ENCODE assay signal across 8 cellular contexts in the genomic region with DNA sequence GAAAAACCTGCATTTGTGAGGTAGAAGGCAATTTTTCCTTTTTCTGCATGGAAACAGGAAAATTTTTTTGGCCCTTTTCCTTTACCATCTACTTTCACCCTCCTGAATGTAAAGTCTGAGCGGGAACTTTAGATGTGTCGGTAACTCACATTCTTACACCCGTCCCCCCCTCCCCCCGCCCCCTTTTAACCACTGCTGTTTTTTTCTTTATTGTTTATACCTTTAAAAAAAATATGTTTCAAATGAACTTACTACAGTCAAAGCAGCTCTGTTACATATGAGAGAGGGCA. TPM values are rescaled to one million over a fixed set of nuclear protein-coding genes. Genes with fewer than 3 reads are reported as not detected.
DNase-seq lines count a peak whose midpoint lies in the region; ATAC-seq, FAIRE-seq and TF ChIP-seq lines count a peak whose summit lies in the region.

No MANE protein-coding gene starts in this region.

- TF ChIP-seq POLR2A in A549 (IDR thresholded peaks at IDR 0.05; ENCODE audit: low read length): no peak

- intact Hi-C loops in mammary epithelial cell (cut with micrococcal nuclease): loop anchor here (1.0 to 5.0 kb wide), 5 partner anchors 46 to 267 kb away; no protein-coding TSS in a partner anchor

- H4K20me1 ChIP-seq in mammary epithelial cell (ENCODE audit: insufficient read depth, low read length): no peaks in the 10 kb centered on the region

- in situ Hi-C loops in mammary epithelial cell (cut with MboI; ENCODE audit: low sequenced_read_pairs in 2 of 2): loop anchor here (5.0 to 10.0 kb wide), 3 partner anchors 182 to 351 kb away; no protein-coding TSS in a partner anchor

- H3K4me1 ChIP-seq in A549 (peaks cover 54% of the 10 kb centered on the region), HEK293 (ENCODE audit: control insufficient read depth, insufficient read depth, low read length) (peaks cover 7% of the 10 kb centered on the region), mammary epithelial cell (ENCODE audit: insufficient read depth, low read length) (peaks cover 65% of the 10 kb centered on the region), muscle layer of colon (ENCODE audit: insufficient read depth, low read length) (peaks cover 33% of the 10 kb centered on the region)

- H3K4me2 ChIP-seq in A549 (peak overlapping the region; percentile 92), mammary epithelial cell (ENCODE audit: insufficient read depth, low read depth, low read length) (peak overlapping the region; percentile 90)

- H3K27ac ChIP-seq in A549 (peak overlapping the region; percentile 99), HEK293 (ENCODE audit: extremely low read depth, low read depth, low read length) (peak overlapping the region; percentile 98), mammary epithelial cell (ENCODE audit: insufficient read depth, low read depth, low read length) (peak overlapping the region; percentile 88), muscle layer of colon (ENCODE audit: low read depth, low read length) (peak overlapping the region; percentile 94)

- POLR2A ChIA-PET in A549 (lab: Yijun Ruan, JAX): interaction anchor here (0.5 to 6.3 kb wide), 17 partner anchors 23 to 460 kb away, joined by 3 to 48 read pairs (median 6); no protein-coding TSS in a partner anchor
- POLR2A ChIA-PET in HEK293 (lab: Yijun Ruan, JAX): interaction anchor here (0.6 to 9.5 kb wide), 15 partner anchors 18 to 414 kb away, joined by 3 to 145 read pairs (median 4); no protein-coding TSS in a partner anchor

- no peak for FAIRE-seq in A549 (lab: Jason Lieb, UNC)
- no peak for FAIRE-seq in D721Med (lab: Jason Lieb, UNC)

- no peak for TF ChIP-seq RAD21 in A549 (conservative IDR thresholded peaks at IDR 0.05 in 1 of 2, IDR thresholded peaks at IDR 0.05 in 1 of 2)

- H3K27me3 ChIP-seq in mammary epithelial cell (ENCODE audit: insufficient read depth, low read length): no peaks in the 10 kb centered on the region
- no peaks in the 10 kb centered on the region for H3K27me3 ChIP-seq in muscle layer of colon (ENCODE audit: control insufficient read depth in 1 of 2, insufficient read depth in 2 of 2, low read length in 2 of 2)

- no peak for ATAC-seq in A549

- H3K9ac ChIP-seq in mammary epithelial cell (ENCODE audit: insufficient read depth, low read length): peak overlapping the region; percentile 67
- H3K9ac ChIP-seq in muscle layer of colon (ENCODE audit: low read length): peak overlapping the region; percentile 62

- TF ChIP-seq CTCF in A549 (IDR thresholded peaks at IDR 0.05) (no peak), HEK293 (tag by site-specific recombination; IDR thresholded peaks at IDR 0.05) (no peak), mammary epithelial cell (conservative IDR thresholded peaks at IDR 0.05 in 1 of 2, IDR thresholded peaks at IDR 0.05 in 1 of 2; ENCODE audit: extremely low read depth in 1 of 2, insufficient read depth in 1 of 2, low read depth in 1 of 2, low read length in 2 of 2) (no peak), D721Med (IDR thresholded peaks at IDR 0.05; ENCODE audit: insufficient read depth, missing control alignments) (no peak)

- BruUV-seq in mammary epithelial cell (replicated peaks; lab: Mats Ljungman, UMichigan): no TSS peak

- H2AFZ ChIP-seq in mammary epithelial cell (ENCODE audit: low read depth, low read length): peak overlapping the region; percentile 53

- H3K36me3 ChIP-seq in HEK293 (ENCODE audit: control insufficient read depth in 2 of 2, insufficient read depth in 1 of 2, low read length in 2 of 2): peaks cover 5 to 26% of the 10 kb centered on the region in 2 experiments; a peak in 2 of 3 replicates
- peaks cover 6% of the 10 kb centered on the region for H3K36me3 ChIP-seq in mammary epithelial cell (ENCODE audit: insufficient read depth, low read length)
- no peaks in the 10 kb centered on the region for H3K36me3 ChIP-seq in muscle layer of colon (ENCODE audit: insufficient read depth, low read length)

- no peak for DNase-seq in A549 (ENCODE audit: low read depth in 1 of 2, low spot score in 1 of 2)
- DNase-seq in mammary epithelial cell: no peak
- no peak for DNase-seq in D721Med (ENCODE audit: insufficient read length, low spot score)
- no peak for DNase-seq in NCI-H1694 (lab: John Stamatoyannopoulos, UW)
- DNase-seq in NCI-H146 (lab: John Stamatoyannopoulos, UW): no peak
- no peak for DNase-seq in stimulated activated CD4-positive, alpha-beta T cell treated with anti-CD3 and anti-CD28 coated beads, Interleukin-4, amount 100 ng/mL, for 24 hours

- dilution Hi-C loops in mammary epithelial cell (cut with HindIII; ENCODE audit: low sequenced_read_pairs): loop anchor here (5.0 kb wide), 1 partner anchor 273 kb away; no protein-coding TSS in a partner anchor

- CTCF ChIA-PET in A549 (lab: Yijun Ruan, JAX): interaction anchor here (0.6 to 11.4 kb wide), 6 partner anchors 128 to 355 kb away, joined by 3 to 116 read pairs (median 15); no protein-coding TSS in a partner anchor
- CTCF ChIA-PET in HEK293 (lab: Yijun Ruan, JAX): interaction anchor here (0.7 to 5.1 kb wide), 2 partner anchors 181 to 406 kb away, joined by 3 to 21 read pairs; no protein-coding TSS in a partner anchor
- CTCF ChIA-PET in mammary epithelial cell (lab: Charles Lee; ENCODE audit: low non-redundant PET): interaction anchor here (0.7 kb wide), 1 partner anchor 354 kb away, joined by 36 read pairs; no protein-coding TSS in a partner anchor

- peak overlapping the region; percentile 51 for H3K4me3 ChIP-seq in A549
- H3K4me3 ChIP-seq in HEK293 (ENCODE audit: low read depth, low read length): peak overlapping the region; percentile 33
- peak overlapping the region; percentile 30 to 44 (median 35) for H3K4me3 ChIP-seq in mammary epithelial cell (replicated peaks in 1 of 3; ENCODE audit: insufficient read depth in 1 of 3, low read depth in 2 of 3, low read length in 3 of 3)
- peak overlapping the region; percentile 64 to 78 for H3K4me3 ChIP-seq in muscle layer of colon (ENCODE audit: low read depth in 1 of 2, low read length in 2 of 2)

- no peak for TF ChIP-seq EP300 in A549 (IDR thresholded peaks at IDR 0.05)

- H3K9me3 ChIP-seq in A549 (no peaks in the 10 kb centered on the region), HEK293 (ENCODE audit: control insufficient read depth, insufficient read depth, low read depth, low read length) (no peaks in the 10 kb centered on the region), mammary epithelial cell (replicated peaks; ENCODE audit: insufficient read depth, low read length) (no peaks in the 10 kb centered on the region), muscle layer of colon (ENCODE audit: low read length) (no peaks in the 10 kb centered on the region)

- peaks cover 20% of the 10 kb centered on the region for H3K79me2 ChIP-seq in mammary epithelial cell (ENCODE audit: insufficient read depth, low read length)

- 0% methylated on average over 4 of the region's 4 CpGs for WGBS in A549 (ENCODE audit: missing lambda C conversion rate)
- WGBS in mammary epithelial cell (ENCODE audit: low coverage, missing lambda C conversion rate): 0% methylated on average over 3 of the region's 4 CpGs

TF ChIP-seq in A549, 52 proteins besides CTCF, POLR2A, EP300 and RAD21 (continues in another document):
- no peak for TF ChIP-seq GATA3 (IDR thresholded peaks at IDR 0.05; ENCODE audit: borderline replicate concordance)
- TF ChIP-seq FOSL2 (IDR thresholded peaks at IDR 0.05): no peak
- no peak for TF ChIP-seq FOSL2 (CRISPR knock-in tag; IDR thresholded peaks at IDR 0.05)
- no peak for TF ChIP-seq NR3C1 (IDR thresholded peaks at IDR 0.05)
- no peak for TF ChIP-seq RFX5 (IDR thresholded peaks at IDR 0.05)
- no peak for TF ChIP-seq ESRRA (IDR thresholded peaks at IDR 0.05; ENCODE audit: borderline replicate concordance, low read length)
- TF ChIP-seq MAFK (IDR thresholded peaks at IDR 0.05; ENCODE audit: partially characterized antibody): no peak
- TF ChIP-seq ZNF302 (CRISPR knock-in tag; IDR thresholded peaks at IDR 0.05): no peak
- no peak for TF ChIP-seq RARB (CRISPR knock-in tag; IDR thresholded peaks at IDR 0.05)
- TF ChIP-seq RCOR1 (IDR thresholded peaks at IDR 0.05; ENCODE audit: low read depth, low read length): no peak
- TF ChIP-seq ZSCAN20 (CRISPR knock-in tag; IDR thresholded peaks at IDR 0.05): no peak
- TF ChIP-seq, protein P1, sequence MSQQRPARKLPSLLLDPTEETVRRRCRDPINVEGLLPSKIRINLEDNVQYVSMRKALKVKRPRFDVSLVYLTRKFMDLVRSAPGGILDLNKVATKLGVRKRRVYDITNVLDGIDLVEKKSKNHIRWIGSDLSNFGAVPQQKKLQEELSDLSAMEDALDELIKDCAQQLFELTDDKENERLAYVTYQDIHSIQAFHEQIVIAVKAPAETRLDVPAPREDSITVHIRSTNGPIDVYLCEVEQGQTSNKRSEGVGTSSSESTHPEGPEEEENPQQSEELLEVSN (IDR thresholded peaks at IDR 0.05; ENCODE audit: borderline replicate concordance, low read depth): no peak

TF ChIP-seq in HEK293, 187 proteins besides CTCF, POLR2A, EP300 and RAD21 (continues in another document):
- TF ChIP-seq ZNF776 (tag by site-specific recombination; IDR thresholded peaks at IDR 0.05; ENCODE audit: borderline replicate concordance) (no peak), ZNF423 (tag by site-specific recombination; IDR thresholded peaks at IDR 0.05) (no peak), ZNF624 (tag by site-specific recombination; IDR thresholded peaks at IDR 0.05) (no peak), HOXD13 (CRISPR knock-in tag; IDR thresholded peaks at IDR 0.05; ENCODE audit: borderline replicate concordance) (no peak), ZNF585B (tag by site-specific recombination; IDR thresholded peaks at IDR 0.05) (no peak), ZBTB48 (tag by site-specific recombination; IDR thresholded peaks at IDR 0.05) (no peak), KLF10 (tag by site-specific recombination; IDR thresholded peaks at IDR 0.05) (no peak), ZFP3 (tag by site-specific recombination; IDR thresholded peaks at IDR 0.05; ENCODE audit: low read depth) (no peak)
- TF ChIP-seq, protein P2, sequence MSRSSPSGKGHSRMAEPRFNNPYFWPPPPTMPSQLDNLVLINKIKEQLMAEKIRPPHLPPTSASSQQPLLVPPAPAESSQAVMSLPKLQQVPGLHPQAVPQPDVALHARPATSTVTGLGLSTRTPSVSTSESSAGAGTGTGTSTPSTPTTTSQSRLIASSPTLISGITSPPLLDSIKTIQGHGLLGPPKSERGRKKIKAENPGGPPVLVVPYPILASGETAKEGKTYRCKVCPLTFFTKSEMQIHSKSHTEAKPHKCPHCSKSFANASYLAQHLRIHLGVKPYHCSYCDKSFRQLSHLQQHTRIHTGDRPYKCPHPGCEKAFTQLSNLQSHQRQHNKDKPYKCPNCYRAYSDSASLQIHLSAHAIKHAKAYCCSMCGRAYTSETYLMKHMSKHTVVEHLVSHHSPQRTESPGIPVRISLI (tag by site-specific recombination; IDR thresholded peaks at IDR 0.05): peak; percentile 62

RNA-seq across cellular contexts. Expression of a gene that starts 0.5 kb away (rescaled TPM):
- 34.5 and 66.6 TPM in 2 replicates for polyA plus RNA-seq in A549 (2011; rRNA removed)
- polyA plus RNA-seq in A549 (2012; cell fraction: cytosol; rRNA removed): 65.0 and 95.5 TPM in 2 replicates
- polyA plus RNA-seq in A549 (2012; cell fraction: nucleus; rRNA removed): 226 and 239 TPM in 2 replicates
- 6.1 to 8.5 TPM (median 8.3 TPM) in 3 replicates for polyA plus RNA-seq in A549 (2017; fragmentation: RNase III; extraction: RNeasy Plus Mini Kit Qiagen cat#74134 plus additional on column Dnase treatment)
- polyA minus RNA-seq in A549 (2011; rRNA and poly(A)+ RNA removed): 34.8 and 42.3 TPM in 2 replicates
- total RNA-seq in mammary epithelial cell: 10 to 100 TPM; 33.0 to 74.4 TPM
- 22.7 TPM for polyA plus RNA-seq in mammary epithelial cell
- 12.6 TPM for polyA minus RNA-seq in mammary epithelial cell
